In the genomic region with DNA sequence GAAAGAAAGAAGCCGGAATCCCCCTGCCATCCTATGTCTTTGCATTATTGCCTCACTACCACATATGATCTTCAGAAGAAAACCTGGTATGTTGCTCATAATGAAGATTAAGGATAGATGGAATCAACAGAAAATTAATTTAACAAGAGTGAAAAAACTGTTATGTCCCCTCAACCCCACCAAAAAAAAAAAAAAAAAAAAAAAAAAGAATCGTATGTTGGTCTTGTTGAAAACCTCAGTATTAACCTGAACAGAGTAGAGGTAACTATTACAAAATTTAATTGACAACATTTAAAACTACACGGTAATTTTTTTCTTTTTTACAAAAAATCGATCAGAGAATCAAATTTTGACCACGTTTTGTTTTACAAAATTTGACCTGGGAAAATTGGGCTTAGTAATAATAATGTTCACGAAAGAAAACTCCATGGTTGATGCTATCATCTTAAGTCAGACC, we compare ENCODE assay signal across 8 cellular contexts. TPM values are rescaled to one million over a fixed set of nuclear protein-coding genes. Genes with fewer than 3 reads are reported as not detected.
DNase-seq lines count a peak whose midpoint lies in the region; ATAC-seq and TF ChIP-seq lines count a peak whose summit lies in the region.

No MANE protein-coding gene starts in this region.

- H3K27me3 ChIP-seq in muscle layer of colon (ENCODE audit: control insufficient read depth in 1 of 2, insufficient read depth in 2 of 2, low read length in 2 of 2) = no peaks in the 10 kb centered on the region

- peak overlapping the region; percentile 92 to 99 (median 98) for H3K4me3 Mint-ChIP-seq in IgD-negative memory B cell
- H3K4me3 Mint-ChIP-seq in central memory CD8-positive, alpha-beta T cell = peak overlapping the region; percentile 92

- H3K4me1 ChIP-seq in muscle layer of colon (ENCODE audit: insufficient read depth, low read length) = peaks cover 22% of the 10 kb centered on the region

- peak overlapping the region; percentile 94 to 99 (median 97) for H3K27ac Mint-ChIP-seq in IgD-negative memory B cell
- H3K27ac Mint-ChIP-seq in central memory CD8-positive, alpha-beta T cell (ENCODE audit: low read depth) = peak overlapping the region; percentile 98

- H3K27ac ChIP-seq in 22Rv1 (peak overlapping the region; percentile 95), muscle layer of colon (ENCODE audit: low read depth, low read length) (peak overlapping the region; percentile 99)

- H3K9ac ChIP-seq in muscle layer of colon (ENCODE audit: low read length) = peak overlapping the region; percentile 99

- ATAC-seq in central memory CD8-positive, alpha-beta T cell (replicated peaks; ENCODE audit: extremely low read depth, poor library complexity, severe bottlenecking) = no peak
- ATAC-seq in GM19463 (IDR thresholded peaks at IDR 0.05; ENCODE audit: unreplicated experiment) = no peak

- DNase-seq in central memory CD8-positive, alpha-beta T cell (ENCODE audit: low spot score in 2 of 2) = no peak
- no peak for DNase-seq in COLO829 (ENCODE audit: low spot score)
- no peak for DNase-seq in HEK293T (ENCODE audit: extremely low spot score)
- DNase-seq in stimulated activated CD4-positive, alpha-beta T cell treated with anti-CD3 and anti-CD28 coated beads, Interleukin-2, amount 100 ng/mL, for 48 hours = no peak

- no peaks in the 10 kb centered on the region for H3K27me3 Mint-ChIP-seq in IgD-negative memory B cell
- no peaks in the 10 kb centered on the region for H3K27me3 Mint-ChIP-seq in central memory CD8-positive, alpha-beta T cell

- peaks cover 4% of the 10 kb centered on the region for H3K36me3 Mint-ChIP-seq in IgD-negative memory B cell
- peaks cover 41% of the 10 kb centered on the region for H3K36me3 Mint-ChIP-seq in central memory CD8-positive, alpha-beta T cell (ENCODE audit: insufficient read depth)

- TF ChIP-seq CTCF in 22Rv1 (IDR thresholded peaks at IDR 0.05) = peak; percentile 49

- peak overlapping the region; percentile 39 to 98 for H3K4me3 ChIP-seq in muscle layer of colon (ENCODE audit: low read depth in 1 of 2, low read length in 2 of 2)

- H3K9me3 Mint-ChIP-seq in IgD-negative memory B cell = no peaks in the 10 kb centered on the region
- no peaks in the 10 kb centered on the region for H3K9me3 Mint-ChIP-seq in central memory CD8-positive, alpha-beta T cell

- CTCF ChIA-PET in HEK293T (lab: Yijun Ruan, JAX) = interaction anchor here (0.7 to 2.0 kb wide), 9 partner anchors 9 to 171 kb away, joined by 3 to 14 read pairs (median 4); partner anchors contain the start of gene ARHGEF37

- H3K9me3 ChIP-seq in muscle layer of colon (ENCODE audit: low read length) = no peaks in the 10 kb centered on the region

- H3K36me3 ChIP-seq in muscle layer of colon (ENCODE audit: insufficient read depth, low read length) = peaks cover 13% of the 10 kb centered on the region

- POLR2A ChIA-PET in HEK293T (lab: Yijun Ruan, JAX) = interaction anchor here (0.8 to 3.3 kb wide), 26 partner anchors 8 to 207 kb away, joined by 3 to 26 read pairs (median 6); partner anchors contain the start of gene GRPEL2

- peaks cover 17 to 28% (median 18%) of the 10 kb centered on the region in 3 donors for H3K4me1 Mint-ChIP-seq in IgD-negative memory B cell
- peaks cover 31% of the 10 kb centered on the region for H3K4me1 Mint-ChIP-seq in central memory CD8-positive, alpha-beta T cell

TF ChIP-seq in HEK293T, 16 proteins besides CTCF, POLR2A, EP300 and RAD21:
- no peak for TF ChIP-seq ARNT (IDR thresholded peaks at IDR 0.05)
- TF ChIP-seq LEF1 (IDR thresholded peaks at IDR 0.05; ENCODE audit: borderline replicate concordance) = no peak
- no peak for TF ChIP-seq TARDBP (IDR thresholded peaks at IDR 0.05)
- TF ChIP-seq BHLHE40 (IDR thresholded peaks at IDR 0.05; ENCODE audit: borderline replicate concordance) = no peak
- no peak for TF ChIP-seq FOXA1 (IDR thresholded peaks at IDR 0.05)
- TF ChIP-seq HDGF (IDR thresholded peaks at IDR 0.05; ENCODE audit: borderline replicate concordance) = no peak
- TF ChIP-seq SUZ12 (IDR thresholded peaks at IDR 0.05) = no peak
- no peak for TF ChIP-seq SP1 (IDR thresholded peaks at IDR 0.05)
- no peak for TF ChIP-seq FOXM1 (IDR thresholded peaks at IDR 0.05; ENCODE audit: borderline replicate concordance)
- no peak for TF ChIP-seq CTBP1 (IDR thresholded peaks at IDR 0.05; ENCODE audit: borderline replicate concordance)
- TF ChIP-seq FOXK2 (IDR thresholded peaks at IDR 0.05) = no peak
- no peak for TF ChIP-seq NFRKB (IDR thresholded peaks at IDR 0.05)
- TF ChIP-seq ELF4 (IDR thresholded peaks at IDR 0.05) = no peak
- TF ChIP-seq ZNF384 (IDR thresholded peaks at IDR 0.05) = no peak

RNA-seq across cellular contexts. Expression of gene CSNK1A1, which starts 0.8 kb away (rescaled TPM):
- polyA plus RNA-seq in IgD-negative memory B cell = 124 TPM

RNA-seq across cellular contexts. Expression of gene ARHGEF37, which starts 29.2 kb away (rescaled TPM):
- polyA plus RNA-seq in IgD-negative memory B cell = 0.36 TPM
